In the genomic region with DNA sequence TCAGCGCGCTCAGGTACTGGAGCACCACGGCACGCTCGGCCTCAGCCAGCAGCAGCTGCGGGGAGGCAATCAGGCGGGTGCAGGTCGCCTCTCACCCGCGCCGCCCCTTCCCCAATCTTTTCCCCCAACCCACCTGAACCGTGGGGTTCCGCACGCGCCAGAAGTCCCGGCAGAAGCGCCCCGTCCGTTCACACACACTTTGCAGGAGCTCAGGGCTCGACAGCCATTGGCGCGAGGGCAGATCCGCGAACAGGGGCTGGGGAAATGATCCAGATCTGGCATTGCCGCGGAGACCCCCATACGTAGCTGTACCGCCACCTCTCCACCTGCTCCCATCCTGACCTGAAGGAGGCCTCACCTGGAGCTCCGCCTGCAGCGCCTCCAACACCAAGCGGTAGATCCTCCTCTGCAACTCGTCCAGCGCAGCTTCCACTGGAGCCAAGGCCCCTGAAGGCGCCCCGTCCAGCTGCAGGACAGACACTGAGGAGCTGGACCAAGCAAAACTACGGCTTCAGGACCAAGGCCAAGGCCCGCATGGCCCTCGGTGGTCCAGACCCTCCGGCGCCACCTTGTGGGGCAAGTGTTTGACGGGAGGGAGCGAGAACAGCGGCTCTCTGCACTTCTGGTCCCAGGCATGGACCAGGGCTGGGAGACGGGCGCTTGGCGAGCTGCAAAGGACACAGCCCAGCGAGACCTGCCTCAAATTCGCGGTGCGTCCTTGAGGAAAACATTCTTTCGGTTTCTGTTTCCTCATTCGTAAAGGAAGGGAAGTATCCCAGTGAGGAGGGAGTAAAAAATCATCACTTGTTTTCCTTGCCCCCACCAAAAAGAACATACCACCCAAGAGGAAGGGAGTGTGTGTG, we compare ENCODE assay signal across 8 cellular contexts. TPM values are rescaled to one million over a fixed set of nuclear protein-coding genes. Genes with fewer than 3 reads are reported as not detected.
DNase-seq lines count a peak whose midpoint lies in the region; ATAC-seq and TF ChIP-seq lines count a peak whose summit lies in the region.

No MANE protein-coding gene starts in this region.

- H3K4me3 Mint-ChIP-seq in CD4-positive, alpha-beta memory T cell = peak overlapping the region; percentile 79 to 96 (median 84)

- intact Hi-C loops in CD4-positive, alpha-beta memory T cell (cut with micrococcal nuclease) = loop anchor here (1.0 to 2.0 kb wide), 4 partner anchors 30 to 231 kb away; partner anchors contain the start of gene TMEM208
- intact Hi-C loops in mucosa of descending colon (cut with DNase I, micrococcal nuclease) = loop anchor here in 1 of 2 donors (10.0 kb wide), 1 partner anchor 210 kb away; no protein-coding TSS in a partner anchor

- H3K4me1 Mint-ChIP-seq in CD4-positive, alpha-beta memory T cell = peaks cover 8 to 15% (median 10%) of the 10 kb centered on the region in 4 donors

- ATAC-seq in mucosa of descending colon (peak; percentile 52), GM21529 (IDR thresholded peaks at IDR 0.05; ENCODE audit: unreplicated experiment) (no peak)

- peak overlapping the region in 1 of 2 donors; percentile 85 for H3K4me3 ChIP-seq in CD4-positive, alpha-beta memory T cell (ENCODE audit: low read length in 2 of 2)
- no peak overlapping the region for H3K4me3 ChIP-seq in mucosa of descending colon

- no peaks in the 10 kb centered on the region for H3K36me3 ChIP-seq in CD4-positive, alpha-beta memory T cell (ENCODE audit: insufficient read depth, low read length)
- no peaks in the 10 kb centered on the region for H3K36me3 ChIP-seq in mucosa of descending colon (ENCODE audit: low read depth)

- CTCF ChIA-PET in CD4-positive, alpha-beta memory T cell (lab: Charles Lee; ENCODE audit: partially characterized antibody) = interaction anchor here (0.7 to 6.5 kb wide), 35 partner anchors 9 to 239 kb away, joined by 3 to 58 read pairs (median 5); partner anchors contain the start of genes B3GNT9, CBFB, FBXL8 and TRADD
- CTCF ChIA-PET in HEK293T (lab: Yijun Ruan, JAX) = interaction anchor here (0.5 to 1.2 kb wide), 7 partner anchors 12 to 280 kb away, joined by 3 to 5 read pairs (median 3); no protein-coding TSS in a partner anchor

- DNase-seq in CD4-positive, alpha-beta memory T cell = peak; percentile 72 to 82 (median 78)
- DNase-seq in HEK293T (ENCODE audit: extremely low spot score) (peak; percentile 78), NOMO-1 treated with dmso at 0.1 percent for 144 hours (lab: John Stamatoyannopoulos, UW; ENCODE audit: unreplicated experiment) (peak; percentile 73), epidermal melanocyte (ENCODE audit: insufficient read length, low spot score) (peak; percentile 76), mucosa of descending colon (peak; percentile 91 to 97 (median 95))
- DNase-seq in activated CD8-positive, alpha-beta memory T cell treated with anti-CD3 and anti-CD28 coated beads, Interleukin-2, amount 50 U/mL, for 4 hours = peak; percentile 83
- DNase-seq in stimulated activated CD8-positive, alpha-beta memory T cell treated with anti-CD3 and anti-CD28 coated beads, Interleukin-2, amount 100 ng/mL, for 1 hour (ENCODE audit: low read depth in 2 of 2) = peak; percentile 58 to 74

- no peaks in the 10 kb centered on the region for H3K9me3 ChIP-seq in CD4-positive, alpha-beta memory T cell (ENCODE audit: control insufficient read depth in 1 of 2, low read length in 2 of 2)
- H3K9me3 ChIP-seq in mucosa of descending colon = no peaks in the 10 kb centered on the region

- no peak overlapping the region for H3K27ac ChIP-seq in CD4-positive, alpha-beta memory T cell (ENCODE audit: low read depth, low read length)

- no peaks in the 10 kb centered on the region for H3K9me3 Mint-ChIP-seq in CD4-positive, alpha-beta memory T cell

- H3K4me1 ChIP-seq in CD4-positive, alpha-beta memory T cell (ENCODE audit: insufficient read depth, low read length) = peaks cover 23% of the 10 kb centered on the region
- peaks cover 22% of the 10 kb centered on the region for H3K4me1 ChIP-seq in mucosa of descending colon (ENCODE audit: low read depth)

- POLR2A ChIA-PET in CD4-positive, alpha-beta memory T cell (lab: Charles Lee; ENCODE audit: partially characterized antibody) = interaction anchor here (0.5 to 5.3 kb wide), 20 partner anchors 10 to 231 kb away, joined by 3 to 117 read pairs (median 5); partner anchors contain the start of genes B3GNT9, CBFB, FBXL8 and FHOD1
- POLR2A ChIA-PET in HEK293T (lab: Yijun Ruan, JAX) = interaction anchor here (0.7 to 1.5 kb wide), 4 partner anchors 22 to 167 kb away, joined by 3 to 5 read pairs (median 3); no protein-coding TSS in a partner anchor

- peak; percentile 61 for TF ChIP-seq CTCF in mucosa of descending colon (IDR thresholded peaks at IDR 0.05)

- peaks cover 0 to 3% of the 10 kb centered on the region in 2 donors for H3K36me3 Mint-ChIP-seq in CD4-positive, alpha-beta memory T cell

- peaks cover 0 to 2% of the 10 kb centered on the region in 2 donors for H3K27me3 Mint-ChIP-seq in CD4-positive, alpha-beta memory T cell

- H3K27ac Mint-ChIP-seq in CD4-positive, alpha-beta memory T cell = peak overlapping the region; percentile 64 to 98 (median 85)

- no peaks in the 10 kb centered on the region for H3K27me3 ChIP-seq in CD4-positive, alpha-beta memory T cell (ENCODE audit: insufficient read depth, low read length)

TF ChIP-seq in HEK293T, 16 proteins besides CTCF, POLR2A, EP300 and RAD21:
- TF ChIP-seq NFRKB (IDR thresholded peaks at IDR 0.05) = no peak
- no peak for TF ChIP-seq L3MBTL2 (conservative IDR thresholded peaks at IDR 0.05)
- TF ChIP-seq BHLHE40 (IDR thresholded peaks at IDR 0.05; ENCODE audit: borderline replicate concordance) = no peak
- no peak for TF ChIP-seq ZNF384 (IDR thresholded peaks at IDR 0.05)
- TF ChIP-seq ELF4 (IDR thresholded peaks at IDR 0.05) = no peak
- TF ChIP-seq FOXM1 (IDR thresholded peaks at IDR 0.05; ENCODE audit: borderline replicate concordance) = no peak
- no peak for TF ChIP-seq PKNOX1 (IDR thresholded peaks at IDR 0.05)
- no peak for TF ChIP-seq ARNT (IDR thresholded peaks at IDR 0.05)
- TF ChIP-seq LEF1 (IDR thresholded peaks at IDR 0.05; ENCODE audit: borderline replicate concordance) = no peak
- TF ChIP-seq CTBP1 (IDR thresholded peaks at IDR 0.05; ENCODE audit: borderline replicate concordance) = no peak
- no peak for TF ChIP-seq FOXK2 (IDR thresholded peaks at IDR 0.05)
- no peak for TF ChIP-seq HDGF (IDR thresholded peaks at IDR 0.05; ENCODE audit: borderline replicate concordance)
- TF ChIP-seq SP1 (IDR thresholded peaks at IDR 0.05) = no peak
- TF ChIP-seq SUZ12 (IDR thresholded peaks at IDR 0.05) = no peak

RNA-seq across cellular contexts. Expression of gene MATCAP1, which starts 1.5 kb away (rescaled TPM):
- 1 to 10 TPM; 8.6 to 9.0 TPM for total RNA-seq in CD4-positive, alpha-beta memory T cell
- 1 to 10 TPM; 1.8 to 3.0 TPM for polyA plus RNA-seq in CD4-positive, alpha-beta memory T cell
- total RNA-seq in mucosa of descending colon = 10 to 100 TPM; 24.8 to 35.1 (median 29.2) TPM

RNA-seq across cellular contexts. Expression of gene EXOC3L1, which starts 4.7 kb away (rescaled TPM):
- not detected for total RNA-seq in CD4-positive, alpha-beta memory T cell
- under 1 TPM in 1 of 2 donors, not detected in 1; 0.21 TPM for polyA plus RNA-seq in CD4-positive, alpha-beta memory T cell
- 1 to 10 TPM; 2.6 to 6.8 (median 2.7) TPM for total RNA-seq in mucosa of descending colon

RNA-seq across cellular contexts. Expression of gene E2F4, which starts 6.7 kb away (rescaled TPM):
- total RNA-seq in CD4-positive, alpha-beta memory T cell = 10 to 100 TPM; 87.3 to 91.3 TPM
- polyA plus RNA-seq in CD4-positive, alpha-beta memory T cell = 10 to 100 TPM; 53.6 to 81.1 TPM
- 10 to 100 TPM; 70.5 to 77.4 (median 72.9) TPM for total RNA-seq in mucosa of descending colon

RNA-seq across cellular contexts. Expression of gene ELMO3, which starts 13.7 kb away (rescaled TPM):
- 10 to 100 TPM; 10.1 to 10.6 TPM for total RNA-seq in CD4-positive, alpha-beta memory T cell
- not detected for polyA plus RNA-seq in CD4-positive, alpha-beta memory T cell
- total RNA-seq in mucosa of descending colon = 10 to 100 TPM; 25.4 to 68.0 (median 42.1) TPM

RNA-seq across cellular contexts. Expression of gene NOL3, which starts 14.9 kb away (rescaled TPM):
- 10 to 100 TPM in 1 of 2 experiments, 1 to 10 TPM in 1; 9.6 to 12.5 TPM for total RNA-seq in CD4-positive, alpha-beta memory T cell
- polyA plus RNA-seq in CD4-positive, alpha-beta memory T cell = 1 to 10 TPM; 1.3 to 1.7 TPM
- total RNA-seq in mucosa of descending colon = 10 to 100 TPM; 23.5 to 35.9 (median 32.0) TPM
